ENCODE assay signal across 1 cellular context in the genomic region with DNA sequence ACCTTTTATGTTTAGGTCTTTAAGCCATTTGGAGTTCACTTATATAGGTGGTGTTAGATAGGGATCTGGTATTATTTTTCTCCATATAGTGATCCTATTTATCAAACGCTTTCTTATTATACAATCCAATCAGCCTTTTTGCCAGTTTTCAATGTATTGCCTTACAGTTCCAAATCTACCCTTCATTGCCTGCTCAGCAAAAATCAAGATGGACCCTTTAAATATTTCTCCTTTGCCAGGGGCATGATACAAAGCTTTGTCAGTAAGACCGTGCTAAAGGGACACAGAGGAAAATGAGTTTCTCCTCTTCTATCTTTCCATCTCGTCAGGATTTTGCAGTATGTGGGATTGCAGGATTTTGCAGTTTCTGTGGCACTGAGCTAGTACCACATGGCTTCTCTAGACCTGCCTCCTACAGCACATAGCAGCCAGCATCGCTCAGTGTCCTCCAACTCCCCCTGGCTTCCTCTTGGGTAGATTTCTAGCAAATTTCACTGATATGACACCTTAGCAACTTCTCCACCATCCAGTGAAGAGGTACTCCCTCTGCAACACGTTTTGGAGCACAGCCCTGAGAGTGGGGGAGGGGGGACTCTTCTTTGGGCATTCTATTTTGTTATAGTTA.
TF ChIP-seq lines count a peak whose summit lies in the region.

No MANE protein-coding gene starts in this region.

TF ChIP-seq in GM23338, 12 proteins besides CTCF, POLR2A, EP300 and RAD21 (continued from another document):
- no peak for TF ChIP-seq ZNF331 (CRISPR knock-in tag; IDR thresholded peaks at IDR 0.05; ENCODE audit: low read depth)
